Comparison of ENCODE assay signal across 10 cellular contexts in the genomic region with DNA sequence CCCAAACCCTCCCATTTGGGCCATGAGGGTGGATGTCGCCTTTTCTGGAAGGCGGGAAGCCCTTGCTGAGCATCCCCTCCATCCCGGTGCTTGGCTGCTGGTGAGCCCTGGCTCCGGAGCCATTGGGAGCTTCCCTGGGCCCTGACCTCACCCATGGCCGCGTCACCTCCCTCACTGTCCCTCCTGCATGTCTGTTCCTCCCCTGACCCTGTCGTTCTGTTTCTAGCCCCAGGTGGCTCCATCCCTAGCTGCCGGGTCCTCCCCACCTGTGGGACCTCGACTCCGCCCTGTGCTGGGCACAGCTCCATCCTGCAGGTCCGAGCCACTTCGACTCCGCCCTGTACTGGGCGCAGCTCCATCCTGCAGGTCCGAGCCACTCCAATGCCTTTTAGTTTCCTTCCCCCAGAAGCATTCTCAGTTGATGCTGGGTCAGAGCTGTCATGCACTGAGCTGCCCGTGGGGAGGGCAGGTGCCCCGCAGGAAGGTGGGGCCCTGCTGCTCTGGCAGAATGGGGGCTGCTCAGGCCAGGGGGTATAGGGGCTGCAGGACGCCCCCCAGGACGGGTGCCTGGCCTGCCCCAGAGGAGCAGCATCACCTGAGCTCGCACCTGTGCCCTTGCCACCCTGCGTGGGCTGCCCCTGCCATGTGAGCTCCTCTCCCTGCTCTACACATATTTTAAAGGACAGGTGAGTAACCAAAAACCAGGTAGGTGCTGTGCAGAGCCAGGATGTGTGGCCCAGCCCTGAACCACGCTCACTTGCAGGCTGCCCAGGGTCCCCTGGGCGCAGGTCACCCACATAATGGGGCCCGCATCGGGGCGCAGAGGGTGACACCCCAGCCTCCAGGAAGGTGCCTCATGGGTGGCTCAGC. TPM values are rescaled to one million over a fixed set of nuclear protein-coding genes. Genes with fewer than 3 reads are reported as not detected.
A peak's percentile ranks its signal among the peaks of the same experiment; 100 is the strongest.
DNase-seq lines count a peak whose midpoint lies in the region; ATAC-seq and TF ChIP-seq lines count a peak whose summit lies in the region.
"Had no signal": no experiment of that assay in that cellular context is flagged by ENCODE, and none has a peak within 500 bp of the region (broad histone marks: within the 10 kb centered on the region; RNA-seq: fewer than 3 reads in every experiment).

No MANE protein-coding gene starts in this region.

- no peaks in the 10 kb centered on the region for H3K27me3 Mint-ChIP-seq in activated naive CD8-positive, alpha-beta T cell treated with anti-CD3 and anti-CD28 coated beads, Interleukin-2, amount 50 U/mL, for 24 hours

- peaks cover 16% of the 10 kb centered on the region for H3K4me1 ChIP-seq in ACC112 (ENCODE audit: control insufficient read depth, insufficient read depth, low read length, unreplicated experiment)
- peaks cover 0 to 13% of the 10 kb centered on the region in 2 experiments; a peak in 1 of 4 replicates for H3K4me1 ChIP-seq in HCT116 (ENCODE audit: control insufficient read depth in 1 of 2, insufficient read depth in 2 of 2, low read length in 2 of 2)
- peaks cover 0 to 4% (median 0%) of the 10 kb centered on the region in 4 donors for H3K4me1 ChIP-seq in right lobe of liver

- peaks cover 9% of the 10 kb centered on the region for H3K4me1 Mint-ChIP-seq in activated naive CD8-positive, alpha-beta T cell treated with anti-CD3 and anti-CD28 coated beads, Interleukin-2, amount 50 U/mL, for 24 hours

- H3K36me3 ChIP-seq in ACC112 (ENCODE audit: insufficient read depth, low read length) = peaks cover 6% of the 10 kb centered on the region; the same call in 1 of the 2 replicates
- H3K36me3 ChIP-seq in HCT116 (ENCODE audit: control insufficient read depth in 1 of 2, insufficient read depth in 2 of 2, low read length in 2 of 2) = peaks cover 0 to under 1% of the 10 kb centered on the region in 2 experiments; a peak in 1 of 4 replicates
- H3K36me3 ChIP-seq in right lobe of liver = no peaks in the 10 kb centered on the region

- no TSS peak for BruUV-seq in HCT116 (replicated peaks; lab: Mats Ljungman, UMichigan)

- no peak overlapping the region for H2AFZ ChIP-seq in ACC112 (ENCODE audit: low read length, unreplicated experiment)
- H2AFZ ChIP-seq in HCT116 (ENCODE audit: low read depth, low read length, poor library complexity, severe bottlenecking) = no peak overlapping the region

- H3K4me2 ChIP-seq in HCT116 (ENCODE audit: low read length) = no peak overlapping the region

- no peak for TF ChIP-seq RAD21 in HCT116 (IDR thresholded peaks at IDR 0.05; ENCODE audit: low read depth)

- H3K9me3 Mint-ChIP-seq in activated naive CD8-positive, alpha-beta T cell treated with anti-CD3 and anti-CD28 coated beads, Interleukin-2, amount 50 U/mL, for 24 hours = peaks cover 5% of the 10 kb centered on the region

- no peaks in the 10 kb centered on the region for H3K79me2 ChIP-seq in ACC112 (ENCODE audit: control insufficient read depth, insufficient read depth, low read length, unreplicated experiment)
- no peaks in the 10 kb centered on the region for H3K79me2 ChIP-seq in HCT116 (ENCODE audit: insufficient read depth, low read length)

- RAD21 ChIA-PET in HCT116 (lab: Charles Lee; ENCODE audit: low non-redundant PET in 1 of 2, low total read pairs in 2 of 2, uncharacterized antibody in 2 of 2, unreplicated experiment in 2 of 2) = interaction anchor here in 1 of 2 experiments (0.6 to 1.0 kb wide), 2 partner anchors 9 to 11 kb away, joined by 3 to 4 read pairs; no protein-coding TSS in a partner anchor

- H3K27me3 ChIP-seq in ACC112 (ENCODE audit: insufficient read depth, low read length) (no peaks in the 10 kb centered on the region), HCT116 (ENCODE audit: insufficient read depth, low read length) (no peaks in the 10 kb centered on the region), right lobe of liver (no peaks in the 10 kb centered on the region)

- POLR2A ChIA-PET in HCT116 (lab: Charles Lee) = no interaction called here

- no peak for TF ChIP-seq CTCF in HCT116 (IDR thresholded peaks at IDR 0.05 in 2 of 3, conservative IDR thresholded peaks at IDR 0.05 in 1 of 3; ENCODE audit: borderline replicate concordance in 1 of 3, insufficient read depth in 1 of 3, low read depth in 2 of 3, low read length in 2 of 3)
- no peak for TF ChIP-seq CTCF in right lobe of liver (IDR thresholded peaks at IDR 0.05)

- CTCF ChIA-PET in HCT116 (lab: Charles Lee) = interaction anchor here (1.0 to 1.5 kb wide), 2 partner anchors 251 to 252 kb away, joined by 3 to 5 read pairs; no protein-coding TSS in a partner anchor

- H3K4me3 ChIP-seq in ACC112 (ENCODE audit: low read depth, low read length) (peak overlapping the region; percentile 38), HCT116 (replicated peaks in 1 of 2; ENCODE audit: low read depth in 1 of 2, low read length in 2 of 2) (no peak overlapping the region), right lobe of liver (no peak overlapping the region)

- H3K4me3 Mint-ChIP-seq in activated naive CD8-positive, alpha-beta T cell treated with anti-CD3 and anti-CD28 coated beads, Interleukin-2, amount 50 U/mL, for 24 hours = no peak overlapping the region

- WGBS in right lobe of liver (ENCODE audit: insufficient coverage, low coverage, low lambda C conversion rate, missing lambda C conversion rate) = 40% methylated on average over 17 of the region's 26 CpGs

- H3K27ac ChIP-seq in ACC112 (ENCODE audit: low read depth, low read length) (peak overlapping the region; percentile 66; the same call in 1 of the 2 replicates), HCT116 (ENCODE audit: low read depth, low read length) (no peak overlapping the region), right lobe of liver (peak overlapping the region in 1 of 3 donors; percentile 25)

- no peaks in the 10 kb centered on the region for H3K9me2 ChIP-seq in HCT116 (ENCODE audit: insufficient read depth)

- ATAC-seq in HCT116 = peak; percentile 53
- peak; percentile 15 for ATAC-seq in activated naive CD8-positive, alpha-beta T cell treated with anti-CD3 and anti-CD28 coated beads, Interleukin-2, amount 50 U/mL, for 24 hours
- peak; percentile 4 to 31 (median 28) for ATAC-seq in right lobe of liver
- no peak for ATAC-seq in HG03280 (IDR thresholded peaks at IDR 0.05; ENCODE audit: unreplicated experiment)
- ATAC-seq in GM21723 (IDR thresholded peaks at IDR 0.05; ENCODE audit: unreplicated experiment) = no peak
- no peak for ATAC-seq in GM21526 (IDR thresholded peaks at IDR 0.05; ENCODE audit: low FRiP score, unreplicated experiment)

- no peaks in the 10 kb centered on the region for H4K20me1 ChIP-seq in HCT116 (ENCODE audit: insufficient read depth)

- intact Hi-C loops in HCT116 (cut with micrococcal nuclease) = no loop called here
- intact Hi-C loops in right lobe of liver (cut with DNase I) = no loop called here

- H3K27ac Mint-ChIP-seq in activated naive CD8-positive, alpha-beta T cell treated with anti-CD3 and anti-CD28 coated beads, Interleukin-2, amount 50 U/mL, for 24 hours = no peak overlapping the region

- H3K36me3 Mint-ChIP-seq in activated naive CD8-positive, alpha-beta T cell treated with anti-CD3 and anti-CD28 coated beads, Interleukin-2, amount 50 U/mL, for 24 hours (ENCODE audit: low read depth) = no peaks in the 10 kb centered on the region
- H3K36me3 Mint-ChIP-seq: naive B cell had no signal

- TF ChIP-seq POLR2A in HCT116 (IDR thresholded peaks at IDR 0.05; ENCODE audit: borderline replicate concordance, extremely low read depth, insufficient read depth, insufficient read length) = no peak
- TF ChIP-seq POLR2A in right lobe of liver (IDR thresholded peaks at IDR 0.05) = no peak

- H3K9me3 ChIP-seq in HCT116 (ENCODE audit: control insufficient read depth in 1 of 2, insufficient read depth in 1 of 2, low read depth in 1 of 2, low read length in 2 of 2) (no peaks in the 10 kb centered on the region; a peak in 1 of 4 replicates), right lobe of liver (no peaks in the 10 kb centered on the region)

- DNase-seq in HCT116 (ENCODE audit: low read depth, low spot score) (no peak), right lobe of liver (peak in 2 of 3 donors; percentile 23 to 48), NOMO-1 treated with DMSO at 0.1 percent for 48 hours (lab: John Stamatoyannopoulos, UW; ENCODE audit: unreplicated experiment) (no peak)
- no peak for DNase-seq in activated naive CD8-positive, alpha-beta T cell treated with anti-CD3 and anti-CD28 coated beads, Interleukin-2, amount 50 U/mL, for 24 hours
- DNase-seq: naive B cell, NCI-H510A treated with DMSO at 0.1 percent for 48 hours had no signal

- no peak overlapping the region for H3K9ac ChIP-seq in HCT116 (ENCODE audit: low read length)

TF ChIP-seq in HCT116, 20 proteins besides CTCF, POLR2A, EP300 and RAD21 (continues in another document):
- TF ChIP-seq TCF7L2 (IDR thresholded peaks at IDR 0.05; ENCODE audit: borderline replicate concordance, extremely low read depth, insufficient read depth, insufficient read length) = no peak
- TF ChIP-seq SRF (IDR thresholded peaks at IDR 0.05; ENCODE audit: low read depth) = no peak
- no peak for TF ChIP-seq POLR2AphosphoS5 (IDR thresholded peaks at IDR 0.05; ENCODE audit: low read depth, low read length)
- TF ChIP-seq, protein P1, sequence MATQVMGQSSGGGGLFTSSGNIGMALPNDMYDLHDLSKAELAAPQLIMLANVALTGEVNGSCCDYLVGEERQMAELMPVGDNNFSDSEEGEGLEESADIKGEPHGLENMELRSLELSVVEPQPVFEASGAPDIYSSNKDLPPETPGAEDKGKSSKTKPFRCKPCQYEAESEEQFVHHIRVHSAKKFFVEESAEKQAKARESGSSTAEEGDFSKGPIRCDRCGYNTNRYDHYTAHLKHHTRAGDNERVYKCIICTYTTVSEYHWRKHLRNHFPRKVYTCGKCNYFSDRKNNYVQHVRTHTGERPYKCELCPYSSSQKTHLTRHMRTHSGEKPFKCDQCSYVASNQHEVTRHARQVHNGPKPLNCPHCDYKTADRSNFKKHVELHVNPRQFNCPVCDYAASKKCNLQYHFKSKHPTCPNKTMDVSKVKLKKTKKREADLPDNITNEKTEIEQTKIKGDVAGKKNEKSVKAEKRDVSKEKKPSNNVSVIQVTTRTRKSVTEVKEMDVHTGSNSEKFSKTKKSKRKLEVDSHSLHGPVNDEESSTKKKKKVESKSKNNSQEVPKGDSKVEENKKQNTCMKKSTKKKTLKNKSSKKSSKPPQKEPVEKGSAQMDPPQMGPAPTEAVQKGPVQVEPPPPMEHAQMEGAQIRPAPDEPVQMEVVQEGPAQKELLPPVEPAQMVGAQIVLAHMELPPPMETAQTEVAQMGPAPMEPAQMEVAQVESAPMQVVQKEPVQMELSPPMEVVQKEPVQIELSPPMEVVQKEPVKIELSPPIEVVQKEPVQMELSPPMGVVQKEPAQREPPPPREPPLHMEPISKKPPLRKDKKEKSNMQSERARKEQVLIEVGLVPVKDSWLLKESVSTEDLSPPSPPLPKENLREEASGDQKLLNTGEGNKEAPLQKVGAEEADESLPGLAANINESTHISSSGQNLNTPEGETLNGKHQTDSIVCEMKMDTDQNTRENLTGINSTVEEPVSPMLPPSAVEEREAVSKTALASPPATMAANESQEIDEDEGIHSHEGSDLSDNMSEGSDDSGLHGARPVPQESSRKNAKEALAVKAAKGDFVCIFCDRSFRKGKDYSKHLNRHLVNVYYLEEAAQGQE (IDR thresholded peaks at IDR 0.05; ENCODE audit: low read depth) = no peak

RNA-seq across cellular contexts. Expression of a gene that starts 19.0 kb away (rescaled TPM):
- total RNA-seq in HCT116 (2021; ENCODE audit: unreplicated experiment) (47.6 TPM), right lobe of liver (1 to 10 TPM; 7.4 to 9.7 (median 8.3) TPM)
- polyA plus RNA-seq in HCT116 (2012) = 33.1 and 36.7 TPM in 2 replicates

RNA-seq across cellular contexts. Expression of a gene that starts 19.2 kb away (rescaled TPM):
- total RNA-seq in HCT116 (2021; ENCODE audit: unreplicated experiment) (38.1 TPM), right lobe of liver (1 to 10 TPM; 4.2 to 9.0 (median 5.2) TPM)
- polyA plus RNA-seq in HCT116 (2012) = 20.3 and 22.9 TPM in 2 replicates

Comparison
In these comparisons a context has a peak if more than half of its experiments do, and no peak if none do; other contexts are left out.
1. ATAC-seq: peak in HCT116 (single experiment), activated naive CD8-positive, alpha-beta T cell treated with anti-CD3 and anti-CD28 coated beads, Interleukin-2, amount 50 U/mL, for 24 hours (single experiment) and right lobe of liver (4 of 4); none in HG03280 (single experiment), GM21723 (single experiment) and GM21526 (single experiment).
2. DNase-seq: peak in right lobe of liver (2 of 3); none in HCT116 (single experiment), activated naive CD8-positive, alpha-beta T cell treated with anti-CD3 and anti-CD28 coated beads, Interleukin-2, amount 50 U/mL, for 24 hours (single experiment) and NOMO-1 treated with DMSO at 0.1 percent for 48 hours (single experiment).